Comparison of ENCODE assay signal across 14 cellular contexts in the genomic region with DNA sequence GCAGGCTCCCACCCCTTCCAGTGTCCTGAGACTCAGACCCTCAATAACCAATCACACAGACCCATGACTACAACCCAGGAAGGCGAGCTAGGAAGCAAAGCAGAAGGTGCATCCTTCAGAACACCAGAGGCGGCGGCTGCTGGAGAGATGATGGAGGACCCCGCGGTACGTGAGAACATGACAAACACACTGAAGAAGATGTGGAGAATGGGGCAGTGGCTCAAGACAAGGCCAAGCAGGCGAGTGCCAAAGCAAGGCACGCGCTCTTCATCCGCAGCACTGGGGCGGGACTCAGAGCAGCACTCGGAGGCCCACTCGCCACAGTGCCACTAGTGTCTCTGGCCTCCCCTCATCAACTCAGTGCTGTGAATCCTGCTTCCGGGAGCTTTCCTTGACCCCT. TPM values are rescaled to one million over a fixed set of nuclear protein-coding genes. Genes with fewer than 3 reads are reported as not detected.
DNase-seq lines count a peak whose midpoint lies in the region; ATAC-seq and FAIRE-seq lines count a peak whose summit lies in the region.
"Had no signal": no experiment of that assay in that cellular context is flagged by ENCODE, and none has a peak within 500 bp of the region (broad histone marks: within the 10 kb centered on the region; RNA-seq: fewer than 3 reads in every experiment).

No MANE protein-coding gene starts in this region.

- peaks cover 43% of the 10 kb centered on the region for H3K36me3 Mint-ChIP-seq in activated naive CD8-positive, alpha-beta T cell treated with anti-CD3 and anti-CD28 coated beads, Interleukin-2, amount 50 U/mL, for 24 hours (ENCODE audit: low read depth)
- peaks cover 21% of the 10 kb centered on the region for H3K36me3 Mint-ChIP-seq in activated naive CD8-positive, alpha-beta T cell treated with anti-CD3 and anti-CD28 coated beads for 36 hours
- peaks cover 21% of the 10 kb centered on the region for H3K36me3 Mint-ChIP-seq in T-helper 17 cell (ENCODE audit: low read depth)
- peaks cover 87% of the 10 kb centered on the region for H3K36me3 Mint-ChIP-seq in stimulated activated effector memory CD8-positive, alpha-beta T cell treated with anti-CD3 and anti-CD28 coated beads, Interleukin-12 subunit alpha, Interleukin-12 subunit beta, amount 100 ng/mL, for 72 hours

- no peak for ATAC-seq in activated naive CD8-positive, alpha-beta T cell treated with anti-CD3 and anti-CD28 coated beads, Interleukin-2, amount 50 U/mL, for 24 hours
- ATAC-seq in T-helper 17 cell: no peak
- no peak for ATAC-seq in stimulated activated effector memory CD8-positive, alpha-beta T cell treated with anti-CD3 and anti-CD28 coated beads, Interleukin-12 subunit alpha, Interleukin-12 subunit beta, amount 100 ng/mL, for 72 hours
- ATAC-seq: GM23338 had no signal

- no peaks in the 10 kb centered on the region for H3K9me3 ChIP-seq in T-helper 17 cell (ENCODE audit: control insufficient read depth, low read length, poor library complexity, severe bottlenecking)
- H3K9me3 ChIP-seq: BE2C had no signal

- no peaks in the 10 kb centered on the region for H3K27me3 Mint-ChIP-seq in activated naive CD8-positive, alpha-beta T cell treated with anti-CD3 and anti-CD28 coated beads, Interleukin-2, amount 50 U/mL, for 24 hours
- H3K27me3 Mint-ChIP-seq in activated naive CD8-positive, alpha-beta T cell treated with anti-CD3 and anti-CD28 coated beads for 36 hours: no peaks in the 10 kb centered on the region
- no peaks in the 10 kb centered on the region for H3K27me3 Mint-ChIP-seq in T-helper 17 cell
- H3K27me3 Mint-ChIP-seq: CD8-positive, alpha-beta memory T cell had no signal

- H3K4me3 Mint-ChIP-seq in activated naive CD8-positive, alpha-beta T cell treated with anti-CD3 and anti-CD28 coated beads, Interleukin-2, amount 50 U/mL, for 24 hours: no peak overlapping the region
- H3K4me3 Mint-ChIP-seq in activated naive CD8-positive, alpha-beta T cell treated with anti-CD3 and anti-CD28 coated beads for 36 hours: no peak overlapping the region
- peak overlapping the region; percentile 56 for H3K4me3 Mint-ChIP-seq in T-helper 17 cell
- H3K4me3 Mint-ChIP-seq in stimulated activated effector memory CD8-positive, alpha-beta T cell treated with anti-CD3 and anti-CD28 coated beads, Interleukin-12 subunit alpha, Interleukin-12 subunit beta, amount 100 ng/mL, for 72 hours: no peak overlapping the region
- H3K4me3 Mint-ChIP-seq: CD8-positive, alpha-beta memory T cell; GM23338 had no signal

- no peaks in the 10 kb centered on the region for H3K9me3 Mint-ChIP-seq in activated naive CD8-positive, alpha-beta T cell treated with anti-CD3 and anti-CD28 coated beads, Interleukin-2, amount 50 U/mL, for 24 hours
- H3K9me3 Mint-ChIP-seq in activated naive CD8-positive, alpha-beta T cell treated with anti-CD3 and anti-CD28 coated beads for 36 hours: no peaks in the 10 kb centered on the region
- no peaks in the 10 kb centered on the region for H3K9me3 Mint-ChIP-seq in stimulated activated effector memory CD8-positive, alpha-beta T cell treated with anti-CD3 and anti-CD28 coated beads, Interleukin-12 subunit alpha, Interleukin-12 subunit beta, amount 100 ng/mL, for 72 hours
- H3K9me3 Mint-ChIP-seq: CD8-positive, alpha-beta memory T cell; GM23338 had no signal

- DNase-seq in activated naive CD8-positive, alpha-beta T cell treated with anti-CD3 and anti-CD28 coated beads, Interleukin-2, amount 50 U/mL, for 24 hours: no peak
- no peak for DNase-seq in activated naive CD8-positive, alpha-beta T cell treated with anti-CD3 and anti-CD28 coated beads for 36 hours
- DNase-seq in T-helper 17 cell: no peak
- no peak for DNase-seq in epithelial cell of prostate (ENCODE audit: low read depth, low spot score)
- no peak for DNase-seq in stimulated activated effector memory CD8-positive, alpha-beta T cell treated with anti-CD3 and anti-CD28 coated beads, Interleukin-12 subunit alpha, Interleukin-12 subunit beta, amount 100 ng/mL, for 72 hours (ENCODE audit: low spot score in 2 of 2)
- no peak for DNase-seq in HUDEP-2 (lab: John Stamatoyannopoulos, UW; ENCODE audit: unreplicated experiment in 76 of 76)
- no peak for DNase-seq in RCC 7860 (ENCODE audit: low spot score)
- DNase-seq: BE2C; CD8-positive, alpha-beta memory T cell; Karpas-422; NCI-H187 treated with DMSO at 0.1 percent for 48 hours; NCI-H2171 treated with DMSO at 0.1 percent for 48 hours; NCI-H510A treated with DMSO at 0.1 percent for 48 hours had no signal

- peak overlapping the region; percentile 100 for H3K27ac ChIP-seq in epithelial cell of prostate

- H3K27ac Mint-ChIP-seq in activated naive CD8-positive, alpha-beta T cell treated with anti-CD3 and anti-CD28 coated beads, Interleukin-2, amount 50 U/mL, for 24 hours: peak overlapping the region; percentile 39
- no peak overlapping the region for H3K27ac Mint-ChIP-seq in activated naive CD8-positive, alpha-beta T cell treated with anti-CD3 and anti-CD28 coated beads for 36 hours
- peak overlapping the region; percentile 91 for H3K27ac Mint-ChIP-seq in T-helper 17 cell
- peak overlapping the region; percentile 62 for H3K27ac Mint-ChIP-seq in stimulated activated effector memory CD8-positive, alpha-beta T cell treated with anti-CD3 and anti-CD28 coated beads, Interleukin-12 subunit alpha, Interleukin-12 subunit beta, amount 100 ng/mL, for 72 hours
- H3K27ac Mint-ChIP-seq: GM23338 had no signal

- no peak for FAIRE-seq in RCC 7860 (lab: Jason Lieb, UNC)

- peaks cover 3% of the 10 kb centered on the region for H3K4me1 Mint-ChIP-seq in activated naive CD8-positive, alpha-beta T cell treated with anti-CD3 and anti-CD28 coated beads, Interleukin-2, amount 50 U/mL, for 24 hours
- peaks cover 2% of the 10 kb centered on the region for H3K4me1 Mint-ChIP-seq in activated naive CD8-positive, alpha-beta T cell treated with anti-CD3 and anti-CD28 coated beads for 36 hours
- H3K4me1 Mint-ChIP-seq in T-helper 17 cell: peaks cover 6% of the 10 kb centered on the region
- no peaks in the 10 kb centered on the region for H3K4me1 Mint-ChIP-seq in stimulated activated effector memory CD8-positive, alpha-beta T cell treated with anti-CD3 and anti-CD28 coated beads, Interleukin-12 subunit alpha, Interleukin-12 subunit beta, amount 100 ng/mL, for 72 hours
- H3K4me1 Mint-ChIP-seq: CD8-positive, alpha-beta memory T cell; GM23338 had no signal

RNA-seq across cellular contexts. Expression of gene ERFE, which starts 13.7 kb away (rescaled TPM):
- total RNA-seq in activated naive CD8-positive, alpha-beta T cell treated with anti-CD3 and anti-CD28 coated beads for 36 hours: under 1 TPM; 0.27 to 0.34 TPM
- not detected for total RNA-seq in T-helper 17 cell

RNA-seq across cellular contexts. Expression of gene ILKAP, which starts 31.1 kb away (rescaled TPM):
- total RNA-seq in activated naive CD8-positive, alpha-beta T cell treated with anti-CD3 and anti-CD28 coated beads for 36 hours: 10 to 100 TPM; 52.9 to 54.7 TPM
- 100 to 1,000 TPM; 114 to 123 TPM for total RNA-seq in T-helper 17 cell

RNA-seq across cellular contexts. Expression of gene KLHL30, which starts 34.0 kb away (rescaled TPM):
- total RNA-seq in activated naive CD8-positive, alpha-beta T cell treated with anti-CD3 and anti-CD28 coated beads for 36 hours: not detected
- not detected for total RNA-seq in T-helper 17 cell
- total RNA-seq: CD8-positive, alpha-beta memory T cell had no signal
